9 cellular contexts compared by ENCODE assay signal in the genomic region with DNA sequence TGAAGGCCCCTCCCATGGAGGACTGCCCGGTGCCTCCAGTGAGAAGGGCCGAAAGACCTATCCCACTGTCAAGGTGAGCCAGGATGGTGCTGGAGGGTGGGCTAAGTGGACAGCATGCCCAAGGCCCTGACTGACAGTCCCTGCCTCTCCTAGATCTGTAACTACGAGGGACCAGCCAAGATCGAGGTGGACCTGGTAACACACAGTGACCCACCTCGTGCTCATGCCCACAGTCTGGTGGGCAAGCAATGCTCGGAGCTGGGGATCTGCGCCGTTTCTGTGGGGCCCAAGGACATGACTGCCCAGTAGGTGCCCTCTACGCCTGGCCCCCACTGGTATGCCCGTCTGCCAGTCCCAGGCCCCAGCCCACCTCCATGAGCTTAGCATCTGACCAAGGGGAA. TPM values are rescaled to one million over a fixed set of nuclear protein-coding genes. Genes with fewer than 3 reads are reported as not detected.
DNase-seq lines count a peak whose midpoint lies in the region; ATAC-seq and TF ChIP-seq lines count a peak whose summit lies in the region.
"Had no signal": no experiment of that assay in that cellular context is flagged by ENCODE, and none has a peak within 500 bp of the region (broad histone marks: within the 10 kb centered on the region; RNA-seq: fewer than 3 reads in every experiment).

No MANE protein-coding gene starts in this region.

- H3K4me3 ChIP-seq in GM12865 (ENCODE audit: low read depth, low read length), result peak overlapping the region; percentile 97
- H3K4me3 ChIP-seq in PC-3 (ENCODE audit: low read length), result peak overlapping the region; percentile 79
- H3K4me3 ChIP-seq in fibroblast of mammary gland (ENCODE audit: control insufficient read depth, low read depth, low read length), result peak overlapping the region; percentile 74
- peak overlapping the region; percentile 85 for H3K4me3 ChIP-seq in skeletal muscle satellite cell (ENCODE audit: low read length)

- peak overlapping the region; percentile 90 for H3K9ac ChIP-seq in PC-3 (ENCODE audit: low read length)
- peak overlapping the region; percentile 84 for H3K9ac ChIP-seq in skeletal muscle satellite cell (ENCODE audit: low read depth, low read length)

- TF ChIP-seq CTCF in GM12865 (IDR thresholded peaks at IDR 0.05; ENCODE audit: insufficient read depth, low read depth, low read length, missing control alignments) (no peak), PC-3 (conservative IDR thresholded peaks at IDR 0.05; ENCODE audit: low read depth, low read length) (no peak), fibroblast of mammary gland (conservative IDR thresholded peaks at IDR 0.05; ENCODE audit: control insufficient read depth, insufficient read depth, low read depth, low read length) (no peak)

- H3K9me2 ChIP-seq in PC-3 (replicated peaks; ENCODE audit: low read length), result no peaks in the 10 kb centered on the region

- H3K4me1 ChIP-seq in PC-3 (ENCODE audit: insufficient read depth, low read length), result peaks cover 29% of the 10 kb centered on the region
- H3K4me1 ChIP-seq in skeletal muscle satellite cell (ENCODE audit: control insufficient read depth, insufficient read depth, low read length), result peaks cover 23% of the 10 kb centered on the region

- no peaks in the 10 kb centered on the region; the same call in 1 of the 2 replicates for H3K36me3 ChIP-seq in PC-3 (ENCODE audit: low read depth, low read length)
- H3K36me3 ChIP-seq in skeletal muscle satellite cell (ENCODE audit: insufficient read depth, low read length), result peaks cover 22% of the 10 kb centered on the region

- DNase-seq in GM12865 (ENCODE audit: low read depth) (no peak), PC-3 (no peak), fibroblast of mammary gland (ENCODE audit: low read depth) (no peak), NK-92 (lab: John Stamatoyannopoulos, UW; ENCODE audit: unreplicated experiment) (no peak), DMS 273 (lab: John Stamatoyannopoulos, UW; ENCODE audit: unreplicated experiment) (no peak)
- DNase-seq: foreskin melanocyte, NCI-H510A had no signal

- H3K4me2 ChIP-seq in PC-3 (ENCODE audit: low read length) (peak overlapping the region; percentile 99), skeletal muscle satellite cell (ENCODE audit: low read length) (peak overlapping the region; percentile 100)

- no peak for ATAC-seq in PC-3
- ATAC-seq in HG03378 (IDR thresholded peaks at IDR 0.05; ENCODE audit: unreplicated experiment), result no peak

- H3K9me3 ChIP-seq in PC-3 (ENCODE audit: low read length), result no peaks in the 10 kb centered on the region
- H3K9me3 ChIP-seq in skeletal muscle satellite cell (replicated peaks; ENCODE audit: low read length), result no peaks in the 10 kb centered on the region

- H3K27ac ChIP-seq in PC-3 (ENCODE audit: low read length), result 0 out of 2 replicates have a peak overlapping the region, but pooled peaks have one; percentile 76

- CTCF ChIA-PET in PC-3 (lab: Charles Lee), result no interaction called here

- H2AFZ ChIP-seq in PC-3 (ENCODE audit: low read length), result no peak overlapping the region

- H4K20me1 ChIP-seq in PC-3 (ENCODE audit: low read length), result no peaks in the 10 kb centered on the region

- no peaks in the 10 kb centered on the region for H3F3A ChIP-seq in PC-3 (ENCODE audit: low read length, unreplicated experiment)

- BruUV-seq in PC-3 (replicated peaks; lab: Mats Ljungman, UMichigan), result no TSS peak

- intact Hi-C loops in PC-3 (cut with micrococcal nuclease), result no loop called here

- H3K27me3 ChIP-seq in PC-3 (ENCODE audit: low read length) (no peaks in the 10 kb centered on the region), skeletal muscle satellite cell (ENCODE audit: control insufficient read depth, insufficient read depth, low read length) (no peaks in the 10 kb centered on the region)

- peaks cover 15% of the 10 kb centered on the region for H3K79me2 ChIP-seq in PC-3 (ENCODE audit: low read length)

- POLR2A ChIA-PET in PC-3 (lab: Charles Lee; ENCODE audit: unreplicated experiment), result no interaction called here

RNA-seq across cellular contexts. Expression of gene NFKB2, which starts 1.2 kb away (rescaled TPM):
- 45.0 and 71.1 TPM in 2 replicates for total RNA-seq in PC-3 (2014; rRNA removed)
- 26.6 and 27.1 TPM in 2 replicates for total RNA-seq in skeletal muscle satellite cell (2012; rRNA removed)

RNA-seq across cellular contexts. Expression of gene PSD, which starts 21.8 kb away (rescaled TPM):
- 0.22 and 0.23 TPM in 2 replicates for total RNA-seq in PC-3 (2014; rRNA removed)
- total RNA-seq in skeletal muscle satellite cell (2012; rRNA removed), result 0.87 and 5.8 TPM in 2 replicates

RNA-seq across cellular contexts. Expression of gene FBXL15, which starts 23.9 kb away (rescaled TPM):
- 10.1 and 12.7 TPM in 2 replicates for total RNA-seq in PC-3 (2014; rRNA removed)
- 9.2 and 11.9 TPM in 2 replicates for total RNA-seq in skeletal muscle satellite cell (2012; rRNA removed)

RNA-seq across cellular contexts. Expression of gene CUEDC2, which starts 35.6 kb away (rescaled TPM):
- total RNA-seq in PC-3 (2014; rRNA removed), result 50.6 and 51.4 TPM in 2 replicates
- total RNA-seq in skeletal muscle satellite cell (2012; rRNA removed), result 37.3 and 43.2 TPM in 2 replicates

RNA-seq across cellular contexts. Expression of gene C10orf95, which starts 54.6 kb away (rescaled TPM):
- total RNA-seq in PC-3 (2014; rRNA removed), result 1.6 and 1.9 TPM in 2 replicates
- total RNA-seq in skeletal muscle satellite cell (2012; rRNA removed), result not detected in 2 replicates
